ENCODE assay signal across 13 cellular contexts in the genomic region with DNA sequence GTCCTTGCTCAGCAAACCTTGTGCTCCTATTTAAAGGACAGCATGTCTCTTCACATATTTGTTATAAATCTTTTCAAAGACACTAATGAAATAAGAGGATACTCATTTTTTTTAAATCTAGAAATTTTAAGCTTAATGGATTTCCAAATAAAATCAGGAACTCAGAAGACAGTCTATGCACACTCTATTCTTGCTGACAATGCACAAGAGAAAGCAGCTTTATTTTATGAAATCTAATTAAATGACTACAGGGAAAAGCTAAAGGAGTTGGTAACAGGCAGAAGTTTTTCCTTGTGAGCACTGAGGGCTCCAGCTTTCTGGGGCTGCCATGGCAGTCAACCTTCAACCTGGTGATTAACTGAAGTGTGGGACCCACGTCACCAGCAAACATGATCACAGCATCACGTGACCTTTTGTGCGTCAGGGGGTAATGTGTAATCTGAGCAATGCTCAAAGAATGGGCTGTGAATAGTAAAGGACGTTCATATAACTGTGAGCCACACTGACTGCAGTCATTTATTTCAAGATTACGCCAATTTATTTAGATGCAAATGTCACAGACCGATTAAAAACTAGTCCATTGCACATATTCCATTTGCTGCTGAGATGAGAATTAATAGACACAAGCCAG. TPM values are rescaled to one million over a fixed set of nuclear protein-coding genes. Genes with fewer than 3 reads are reported as not detected.
A peak's percentile ranks its signal among the peaks of the same experiment; 100 is the strongest.
DNase-seq lines count a peak whose midpoint lies in the region; FAIRE-seq and TF ChIP-seq lines count a peak whose summit lies in the region.
"Had no signal": no experiment of that assay in that cellular context is flagged by ENCODE, and none has a peak within 500 bp of the region (broad histone marks: within the 10 kb centered on the region; RNA-seq: fewer than 3 reads in every experiment).

No MANE protein-coding gene starts in this region.

- no peak overlapping the region for H3K27ac Mint-ChIP-seq in astrocyte (ENCODE audit: unreplicated experiment)
- no peak overlapping the region for H3K27ac Mint-ChIP-seq in endothelial cell (ENCODE audit: unreplicated experiment)
- H3K27ac Mint-ChIP-seq in type B pancreatic cell: no peak overlapping the region
- H3K27ac Mint-ChIP-seq: activated CD4-positive, alpha-beta T cell treated with anti-CD3 and anti-CD28 coated beads, Interleukin-2, amount 10 ng/mL, durations not matched to agents 7 days and 5 days; activated naive CD8-positive, alpha-beta T cell treated with anti-CD3 and anti-CD28 coated beads for 36 hours had no signal

- peak overlapping the region; percentile 34 for H3K9ac ChIP-seq in astrocyte (ENCODE audit: low read length)
- H3K9ac ChIP-seq: parathyroid adenoma had no signal

- H3K4me2 ChIP-seq in astrocyte (ENCODE audit: low read length): peak overlapping the region; percentile 50

- H3K27me3 Mint-ChIP-seq in astrocyte (ENCODE audit: low read depth, unreplicated experiment): peaks cover 5% of the 10 kb centered on the region
- H3K27me3 Mint-ChIP-seq in endothelial cell (ENCODE audit: unreplicated experiment): no peaks in the 10 kb centered on the region
- peaks cover 21% of the 10 kb centered on the region for H3K27me3 Mint-ChIP-seq in type B pancreatic cell

- DNase-seq in EL: peak; percentile 91
- peak; percentile 63 for DNase-seq in NCI-H1436 treated with DMSO at 0.1 percent for 48 hours (lab: John Stamatoyannopoulos, UW)
- DNase-seq in astrocyte (ENCODE audit: low read depth): peak; percentile 86
- peak; percentile 48 for DNase-seq in myocyte (ENCODE audit: low read depth)
- DNase-seq in endothelial cell (ENCODE audit: low spot score): no peak
- no peak for DNase-seq in type B pancreatic cell (ENCODE audit: extremely low spot score, unreplicated experiment)
- DNase-seq in head of caudate nucleus: no peak
- DNase-seq: activated CD4-positive, alpha-beta T cell treated with anti-CD3 and anti-CD28 coated beads, Interleukin-2, amount 10 ng/mL, durations not matched to agents 7 days and 5 days; activated naive CD8-positive, alpha-beta T cell treated with anti-CD3 and anti-CD28 coated beads for 36 hours; erythroblast; uterus had no signal

- peak overlapping the region; percentile 56 for H3K27ac ChIP-seq in astrocyte (ENCODE audit: low read depth, low read length)
- H3K27ac ChIP-seq: parathyroid adenoma, uterus had no signal

- H3K36me3 Mint-ChIP-seq in astrocyte (ENCODE audit: low read depth, unreplicated experiment) (peaks cover 4% of the 10 kb centered on the region), endothelial cell (ENCODE audit: low read depth, unreplicated experiment) (no peaks in the 10 kb centered on the region), type B pancreatic cell (no peaks in the 10 kb centered on the region)
- H3K36me3 Mint-ChIP-seq: activated naive CD8-positive, alpha-beta T cell treated with anti-CD3 and anti-CD28 coated beads for 36 hours had no signal

- H3K9me3 Mint-ChIP-seq in astrocyte (ENCODE audit: unreplicated experiment): no peaks in the 10 kb centered on the region
- no peaks in the 10 kb centered on the region for H3K9me3 Mint-ChIP-seq in endothelial cell (ENCODE audit: unreplicated experiment)
- H3K9me3 Mint-ChIP-seq in type B pancreatic cell: no peaks in the 10 kb centered on the region
- H3K9me3 Mint-ChIP-seq: activated CD4-positive, alpha-beta T cell treated with anti-CD3 and anti-CD28 coated beads, Interleukin-2, amount 10 ng/mL, durations not matched to agents 7 days and 5 days; activated naive CD8-positive, alpha-beta T cell treated with anti-CD3 and anti-CD28 coated beads for 36 hours had no signal

- H3K4me1 Mint-ChIP-seq in astrocyte (ENCODE audit: low read depth, unreplicated experiment) (peaks cover 4% of the 10 kb centered on the region), endothelial cell (ENCODE audit: unreplicated experiment) (peaks cover 5% of the 10 kb centered on the region), type B pancreatic cell (ENCODE audit: unreplicated experiment) (no peaks in the 10 kb centered on the region)
- H3K4me1 Mint-ChIP-seq: activated naive CD8-positive, alpha-beta T cell treated with anti-CD3 and anti-CD28 coated beads for 36 hours had no signal

- no peaks in the 10 kb centered on the region for H4K20me1 ChIP-seq in astrocyte (ENCODE audit: insufficient read depth, low read length)

- no peak overlapping the region for H3K4me3 ChIP-seq in astrocyte (ENCODE audit: insufficient read depth, low read depth, low read length)
- H3K4me3 ChIP-seq: uterus had no signal

- peaks cover 4% of the 10 kb centered on the region for H3K4me1 ChIP-seq in astrocyte (ENCODE audit: insufficient read depth, low read length)
- H3K4me1 ChIP-seq: parathyroid adenoma, uterus had no signal

- H3K4me3 Mint-ChIP-seq in astrocyte (ENCODE audit: unreplicated experiment): no peak overlapping the region
- no peak overlapping the region for H3K4me3 Mint-ChIP-seq in endothelial cell (ENCODE audit: unreplicated experiment)
- no peak overlapping the region for H3K4me3 Mint-ChIP-seq in type B pancreatic cell
- H3K4me3 Mint-ChIP-seq: activated CD4-positive, alpha-beta T cell treated with anti-CD3 and anti-CD28 coated beads, Interleukin-2, amount 10 ng/mL, durations not matched to agents 7 days and 5 days; activated naive CD8-positive, alpha-beta T cell treated with anti-CD3 and anti-CD28 coated beads for 36 hours had no signal

- peaks cover 2% of the 10 kb centered on the region for H3K27me3 ChIP-seq in astrocyte (ENCODE audit: insufficient read depth, low read length)

- H2AFZ ChIP-seq in astrocyte (ENCODE audit: low read depth, low read length): no peak overlapping the region
- H2AFZ ChIP-seq: parathyroid adenoma had no signal

- FAIRE-seq in astrocyte (lab: Jason Lieb, UNC): no peak

- intact Hi-C loops in head of caudate nucleus (cut with DNase I): no loop called here

- H3K79me2 ChIP-seq in astrocyte (ENCODE audit: insufficient read depth, low read length): no peaks in the 10 kb centered on the region
- H3K79me2 ChIP-seq: parathyroid adenoma had no signal

- no peaks in the 10 kb centered on the region for H3K9me3 ChIP-seq in astrocyte (ENCODE audit: insufficient read depth, low read depth, low read length)
- H3K9me3 ChIP-seq: uterus had no signal

- no peak for TF ChIP-seq CTCF in astrocyte (IDR thresholded peaks at IDR 0.05; ENCODE audit: insufficient read depth, low read depth, low read length)
- TF ChIP-seq CTCF in endothelial cell (IDR thresholded peaks at IDR 0.05; ENCODE audit: unreplicated experiment): no peak
- no peak for TF ChIP-seq CTCF in type B pancreatic cell (conservative IDR thresholded peaks at IDR 0.05)

- no peaks in the 10 kb centered on the region for H3K36me3 ChIP-seq in astrocyte (ENCODE audit: insufficient read depth, low read length)
- H3K36me3 ChIP-seq: uterus had no signal

RNA-seq across cellular contexts. Expression of a gene that starts 11.5 kb away (rescaled TPM):
- 0.82 and 1.0 TPM in 2 replicates for total RNA-seq in astrocyte
- 0.05 TPM in 1 of 2 replicates, not detected in the other for total RNA-seq in myocyte
- polyA plus RNA-seq in myocyte (2012): 0.26 TPM
- total RNA-seq in endothelial cell (ENCODE audit: unreplicated experiment): 0.15 TPM
- 2.6 and 15.9 TPM in 2 replicates for total RNA-seq in type B pancreatic cell (ENCODE audit: low replicate concordance)
- total RNA-seq: activated CD4-positive, alpha-beta T cell treated with anti-CD3 and anti-CD28 coated beads, Interleukin-2, amount 10 ng/mL, durations not matched to agents 7 days and 5 days; activated naive CD8-positive, alpha-beta T cell treated with anti-CD3 and anti-CD28 coated beads for 36 hours; liver had no signal

Comparison
In these comparisons a context has a peak if more than half of its experiments do, and no peak if none do; other contexts are left out.
1. DNase-seq: peak in EL (single experiment), NCI-H1436 treated with DMSO at 0.1 percent for 48 hours (single experiment), astrocyte (single experiment) and myocyte (single experiment); none in endothelial cell (single experiment), type B pancreatic cell (single experiment) and head of caudate nucleus (0 of 42).